17 cellular contexts compared by ENCODE assay signal in genomic region chr13:98026457-98026857, GRCh38.
DNase-seq lines count a peak whose midpoint lies in the region; ATAC-seq, FAIRE-seq and TF ChIP-seq lines count a peak whose summit lies in the region.
"Had no signal": no experiment of that assay in that cellular context is flagged by ENCODE, and none has a peak within 500 bp of the region (broad histone marks: within the 10 kb centered on the region; RNA-seq: fewer than 3 reads in every experiment).

No MANE protein-coding gene starts in this region.

- H3K56ac ChIP-seq in IMR-90 (ENCODE audit: extremely low read depth, insufficient read depth, low read length): no peak overlapping the region

- H3K23ac ChIP-seq in IMR-90 (ENCODE audit: low read depth, low read length): peak overlapping the region; percentile 3; the same call in 1 of the 2 replicates
- no peak overlapping the region for H3K23ac ChIP-seq in mesenchymal stem cell (ENCODE audit: low read length in 2 of 2)

- WGBS in IMR-90 (ENCODE audit: extremely low coverage in 2 of 2, insufficient read length in 1 of 2), 2 experiments: 50% methylated on average over 1 of the region's 3 CpGs; no CpG with 5 or more reads in 1 of the 2 experiments
- WGBS in mesenchymal stem cell: 3% methylated on average over 3 of the region's 3 CpGs

- no peaks in the 10 kb centered on the region for H3K9me3 Mint-ChIP-seq in activated CD4-positive, alpha-beta T cell treated with anti-CD3 and anti-CD28 coated beads for 36 hours (ENCODE audit: low read depth)
- no peaks in the 10 kb centered on the region for H3K9me3 Mint-ChIP-seq in chondrocyte (ENCODE audit: low read depth)
- H3K9me3 Mint-ChIP-seq: T-helper 2 cell treated with Interferon-gamma antibody and Interleukin-4, amounts not matched to agents 5 μg/mL and 100 μg/mL, for 36 hours had no signal

- H3K14ac ChIP-seq in IMR-90 (replicated peaks; ENCODE audit: low read depth, low read length): peak overlapping the region; percentile 43; the same call in 1 of the 2 replicates
- H3K14ac ChIP-seq in mesenchymal stem cell (ENCODE audit: low read length in 2 of 2): peak overlapping the region in 1 of 2 experiments; percentile 74

- CTCF ChIA-PET in IMR-90 (lab: Yijun Ruan, JAX) (no interaction called here), endothelial cell of umbilical vein (lab: Charles Lee) (interaction anchor here (1.0 to 3.0 kb wide), 4 partner anchors 11 to 647 kb away, joined by 3 to 8 read pairs (median 5); no protein-coding TSS in a partner anchor)
- CTCF ChIA-PET in activated CD4-positive, alpha-beta T cell treated with anti-CD3 and anti-CD28 coated beads for 36 hours (lab: Charles Lee): no interaction called here

- DNase-seq in EH (ENCODE audit: low read depth): peak; percentile 45
- peak; percentile 40 for DNase-seq in IMR-90
- DNase-seq in endothelial cell of umbilical vein (ENCODE audit: low read depth, low spot score): peak; percentile 20
- peak; percentile 76 for DNase-seq in mesenchymal stem cell
- no peak for DNase-seq in T-helper 1 cell
- DNase-seq in activated CD4-positive, alpha-beta T cell treated with anti-CD3 and anti-CD28 coated beads for 36 hours: no peak
- no peak for DNase-seq in chondrocyte (ENCODE audit: low spot score)
- DNase-seq: activated CD8-positive, alpha-beta T cell treated with anti-CD3 and anti-CD28 coated beads, Interleukin-2, amount 10 ng/mL, durations not matched to agents 7 days and 5 days; activated effector memory CD4-positive, alpha-beta T cell treated with Interleukin-2 at 50 U/mL for 16 hours; DMS79; NCI-H226; stomach had no signal

- H3K9ac ChIP-seq in IMR-90 (ENCODE audit: low read depth, low read length) (no peak overlapping the region), endothelial cell of umbilical vein (replicated peaks; ENCODE audit: extremely low read depth, insufficient read depth, low read length) (no peak overlapping the region), mesenchymal stem cell (ENCODE audit: low read length) (no peak overlapping the region)
- H3K9ac ChIP-seq: BLaER1 had no signal

- H2BK15ac ChIP-seq in IMR-90 (ENCODE audit: low read depth, low read length) (no peak overlapping the region), mesenchymal stem cell (ENCODE audit: low read depth, poor library complexity, severe bottlenecking) (no peak overlapping the region)

- peak overlapping the region; percentile 14; the same call in 1 of the 2 replicates for H2BK20ac ChIP-seq in IMR-90 (ENCODE audit: low read depth, low read length)

- no peak overlapping the region for H2BK5ac ChIP-seq in IMR-90 (ENCODE audit: low read depth, low read length, poor library complexity, severe bottlenecking)
- no peak overlapping the region for H2BK5ac ChIP-seq in mesenchymal stem cell (ENCODE audit: low read depth, low read length, poor library complexity, severe bottlenecking)

- TF ChIP-seq POLR2A in IMR-90 (IDR thresholded peaks at IDR 0.05; ENCODE audit: low read depth, low read length): no peak
- no peak for TF ChIP-seq POLR2A in endothelial cell of umbilical vein (IDR thresholded peaks at IDR 0.05; ENCODE audit: low read depth, low read length)

- H3K4me2 ChIP-seq in IMR-90 (ENCODE audit: low read depth, low read length): no peak overlapping the region
- no peak overlapping the region for H3K4me2 ChIP-seq in endothelial cell of umbilical vein (ENCODE audit: insufficient read depth, low read length)
- no peak overlapping the region for H3K4me2 ChIP-seq in mesenchymal stem cell (ENCODE audit: low read length, poor library complexity, severe bottlenecking)
- H3K4me2 ChIP-seq: BLaER1 had no signal

- no peaks in the 10 kb centered on the region for H3K79me2 ChIP-seq in endothelial cell of umbilical vein (ENCODE audit: control insufficient read depth, insufficient read depth, low read length)

- H2AK5ac ChIP-seq in IMR-90 (ENCODE audit: low read depth, low read length) (peak overlapping the region; percentile 3; the same call in 1 of the 2 replicates), mesenchymal stem cell (ENCODE audit: low read length, severe bottlenecking) (no peak overlapping the region)

- no peaks in the 10 kb centered on the region for H3K4me1 Mint-ChIP-seq in activated CD4-positive, alpha-beta T cell treated with anti-CD3 and anti-CD28 coated beads for 36 hours
- H3K4me1 Mint-ChIP-seq in chondrocyte (ENCODE audit: low read depth): peaks cover 32% of the 10 kb centered on the region

- H3K27me3 ChIP-seq in IMR-90 (ENCODE audit: control insufficient read depth, insufficient read depth, low read length): no peaks in the 10 kb centered on the region
- H3K27me3 ChIP-seq in endothelial cell of umbilical vein (ENCODE audit: control insufficient read depth in 2 of 2, insufficient read depth in 2 of 2, low read length in 2 of 2): no peaks in the 10 kb centered on the region
- H3K27me3 ChIP-seq in mesenchymal stem cell (ENCODE audit: control insufficient read depth in 1 of 2, insufficient read depth in 1 of 2, low read length in 2 of 2): no peaks in the 10 kb centered on the region
- H3K27me3 ChIP-seq: BLaER1, stomach had no signal

- dilution Hi-C loops in IMR-90 (cut with HindIII; ENCODE audit: low sequenced_read_pairs, unreplicated experiment): no loop called here
- dilution Hi-C loops in endothelial cell of umbilical vein (cut with MboI; ENCODE audit: extremely low pct_ligation_motif_present, low sequenced_read_pairs): no loop called here

- H3K4me1 ChIP-seq in IMR-90 (ENCODE audit: control insufficient read depth, insufficient read depth, low read length) (peaks cover 11% of the 10 kb centered on the region), endothelial cell of umbilical vein (ENCODE audit: control insufficient read depth, extremely low read depth, insufficient read depth, low read length) (peaks cover 4% of the 10 kb centered on the region), mesenchymal stem cell (ENCODE audit: control insufficient read depth, insufficient read depth, low read depth, low read length) (peaks cover 5% of the 10 kb centered on the region)
- H3K4me1 ChIP-seq: stomach had no signal

- peak overlapping the region; percentile 22; the same call in 1 of the 2 replicates for H3K18ac ChIP-seq in IMR-90 (ENCODE audit: low read depth, low read length)
- peak overlapping the region; percentile 17 to 44 for H3K18ac ChIP-seq in mesenchymal stem cell (ENCODE audit: low read depth in 1 of 2, low read length in 2 of 2)

- ATAC-seq in IMR-90 (ENCODE audit: low read depth) (peak; percentile 8; the same call in 1 of the 2 replicates), HG03354 (IDR thresholded peaks at IDR 0.05; ENCODE audit: poor library complexity, severe bottlenecking, unreplicated experiment) (no peak)
- ATAC-seq in activated CD4-positive, alpha-beta T cell treated with anti-CD3 and anti-CD28 coated beads for 36 hours: no peak
- ATAC-seq: activated CD8-positive, alpha-beta T cell treated with anti-CD3 and anti-CD28 coated beads, Interleukin-2, amount 10 ng/mL, durations not matched to agents 7 days and 5 days; Panc1 had no signal

- H4K91ac ChIP-seq in IMR-90 (ENCODE audit: insufficient read depth, low read depth, low read length) (peak overlapping the region; percentile 54; the same call in 1 of the 2 replicates), mesenchymal stem cell (ENCODE audit: low read length) (no peak overlapping the region)

- no peaks in the 10 kb centered on the region for H3K9me3 ChIP-seq in IMR-90 (ENCODE audit: control insufficient read depth, insufficient read depth, low read length)
- H3K9me3 ChIP-seq in endothelial cell of umbilical vein (replicated peaks; ENCODE audit: control insufficient read depth, insufficient read depth, low read length): no peaks in the 10 kb centered on the region
- H3K9me3 ChIP-seq in mesenchymal stem cell (ENCODE audit: control insufficient read depth, low read length): no peaks in the 10 kb centered on the region
- H3K9me3 ChIP-seq: BLaER1, stomach had no signal

- no peak overlapping the region; the same call in 1 of the 2 replicates for H2BK120ac ChIP-seq in IMR-90 (ENCODE audit: low read depth, low read length)
- H2BK120ac ChIP-seq in mesenchymal stem cell (ENCODE audit: low read depth, low read length): no peak overlapping the region

- in situ Hi-C loops in IMR-90 (cut with MboI; ENCODE audit: low sequenced_read_pairs): no loop called here

- H2BK12ac ChIP-seq in mesenchymal stem cell (ENCODE audit: low read length in 2 of 2): no peak overlapping the region

- no peak for FAIRE-seq in endothelial cell of umbilical vein (lab: Jason Lieb, UNC)
- FAIRE-seq: endometrium had no signal

- H3K79me1 ChIP-seq in IMR-90 (ENCODE audit: low read depth in 1 of 2, low read length in 2 of 2) (peaks cover 0 to 16% of the 10 kb centered on the region in 2 experiments; a peak in 3 of 4 replicates), mesenchymal stem cell (replicated peaks; ENCODE audit: low read length, poor library complexity, severe bottlenecking) (peaks cover 2% of the 10 kb centered on the region)

- H3K36me3 ChIP-seq in IMR-90 (ENCODE audit: control insufficient read depth, insufficient read depth, low read length) (peaks cover 4% of the 10 kb centered on the region), endothelial cell of umbilical vein (ENCODE audit: control insufficient read depth in 2 of 2, extremely low read depth in 1 of 2, insufficient read depth in 2 of 2, low read length in 2 of 2) (peaks cover 0 to 7% of the 10 kb centered on the region in 2 experiments), mesenchymal stem cell (ENCODE audit: control insufficient read depth in 1 of 2, insufficient read depth in 2 of 2, low read depth in 1 of 2, low read length in 2 of 2) (peaks cover 4 to 33% of the 10 kb centered on the region in 2 experiments)

- peak overlapping the region; percentile 38; the same call in 1 of the 2 replicates for H4K5ac ChIP-seq in IMR-90 (ENCODE audit: low read depth, low read length)

- 0 out of 4 replicates have a peak overlapping the region, but pooled peaks of 1 of the 2 experiments have one; percentile 24 for H4K8ac ChIP-seq in IMR-90 (ENCODE audit: low read depth in 2 of 2, low read length in 2 of 2)
- H4K8ac ChIP-seq in mesenchymal stem cell (ENCODE audit: low read length): no peak overlapping the region

- no peak overlapping the region for H2AK9ac ChIP-seq in IMR-90 (replicated peaks; ENCODE audit: low read depth, low read length, poor library complexity)

- H3K4me3 Mint-ChIP-seq in activated CD4-positive, alpha-beta T cell treated with anti-CD3 and anti-CD28 coated beads for 36 hours: no peak overlapping the region
- no peak overlapping the region for H3K4me3 Mint-ChIP-seq in chondrocyte (ENCODE audit: unreplicated experiment)
- H3K4me3 Mint-ChIP-seq: activated CD8-positive, alpha-beta T cell treated with anti-CD3 and anti-CD28 coated beads, Interleukin-2, amount 10 ng/mL, durations not matched to agents 7 days and 5 days; T-helper 2 cell treated with Interferon-gamma antibody and Interleukin-4, amounts not matched to agents 5 μg/mL and 100 μg/mL, for 36 hours had no signal

- intact Hi-C loops in IMR-90 (cut with micrococcal nuclease) (loop anchor here (5.0 kb wide), 2 partner anchors 116 to 169 kb away; partner anchors contain the start of gene FARP1), endothelial cell of umbilical vein (cut with micrococcal nuclease) (no loop called here)
- intact Hi-C loops in activated CD4-positive, alpha-beta T cell treated with anti-CD3 and anti-CD28 coated beads for 36 hours (cut with DNase I, micrococcal nuclease): loop anchor here in 1 of 2 experiments (10.0 kb wide), 1 partner anchor 648 kb away; no protein-coding TSS in a partner anchor

- H4K20me1 ChIP-seq in IMR-90 (ENCODE audit: insufficient read depth, low read length) (no peaks in the 10 kb centered on the region), endothelial cell of umbilical vein (replicated peaks; ENCODE audit: control insufficient read depth, extremely low read depth, insufficient read depth, low read length) (no peaks in the 10 kb centered on the region)
- H4K20me1 ChIP-seq: BLaER1 had no signal

- H3K4ac ChIP-seq in IMR-90 (ENCODE audit: low read depth, low read length): no peak overlapping the region
- no peak overlapping the region for H3K4ac ChIP-seq in mesenchymal stem cell (ENCODE audit: low read depth in 1 of 2, low read length in 2 of 2)

- no peak for TF ChIP-seq RAD21 in IMR-90 (IDR thresholded peaks at IDR 0.05; ENCODE audit: low read length)

- H3K4me3 ChIP-seq in IMR-90 (ENCODE audit: insufficient read depth, low read depth, low read length): no peak overlapping the region
- H3K4me3 ChIP-seq in endothelial cell of umbilical vein (replicated peaks in 1 of 3; ENCODE audit: insufficient read depth in 1 of 3, low read depth in 1 of 3, low read length in 3 of 3): no peak overlapping the region
- no peak overlapping the region for H3K4me3 ChIP-seq in mesenchymal stem cell (ENCODE audit: insufficient read depth in 1 of 2, low read depth in 1 of 2, low read length in 2 of 2)
- H3K4me3 ChIP-seq: BLaER1, stomach had no signal

- no peak overlapping the region for H3K27ac Mint-ChIP-seq in activated CD4-positive, alpha-beta T cell treated with anti-CD3 and anti-CD28 coated beads for 36 hours
- no peak overlapping the region for H3K27ac Mint-ChIP-seq in chondrocyte (ENCODE audit: unreplicated experiment)
- H3K27ac Mint-ChIP-seq: activated CD8-positive, alpha-beta T cell treated with anti-CD3 and anti-CD28 coated beads, Interleukin-2, amount 10 ng/mL, durations not matched to agents 7 days and 5 days; T-helper 2 cell treated with Interferon-gamma antibody and Interleukin-4, amounts not matched to agents 5 μg/mL and 100 μg/mL, for 36 hours had no signal

- peaks cover 7% of the 10 kb centered on the region for H3K9me1 ChIP-seq in IMR-90 (ENCODE audit: insufficient read depth, low read length)
- no peaks in the 10 kb centered on the region for H3K9me1 ChIP-seq in endothelial cell of umbilical vein (replicated peaks; ENCODE audit: control insufficient read depth, extremely low read depth, insufficient read depth, low read length)

- H2AFZ ChIP-seq in IMR-90 (replicated peaks; ENCODE audit: low read length, poor library complexity): no peak overlapping the region
- H2AFZ ChIP-seq in endothelial cell of umbilical vein (ENCODE audit: low read depth, low read length): no peak overlapping the region
- H2AFZ ChIP-seq in mesenchymal stem cell (ENCODE audit: low read depth, low read length): no peak overlapping the region

- H3K27ac ChIP-seq in IMR-90 (ENCODE audit: insufficient read depth, low read length) (no peak overlapping the region), endothelial cell of umbilical vein (ENCODE audit: insufficient read depth, low read depth, low read length) (no peak overlapping the region), mesenchymal stem cell (ENCODE audit: low read length, poor library complexity, severe bottlenecking) (peak overlapping the region; percentile 18)
- H3K27ac ChIP-seq: BLaER1, stomach had no signal

- POLR2A ChIA-PET in IMR-90 (lab: Charles Lee; ENCODE audit: unreplicated experiment) (no interaction called here), endothelial cell of umbilical vein (lab: Charles Lee) (no interaction called here)
- POLR2A ChIA-PET in activated CD4-positive, alpha-beta T cell treated with anti-CD3 and anti-CD28 coated beads for 36 hours (lab: Charles Lee): interaction anchor here (0.6 to 0.7 kb wide), 2 partner anchors 46 to 927 kb away, joined by 3 to 6 read pairs; no protein-coding TSS in a partner anchor

- peaks cover 15% of the 10 kb centered on the region for H3K36me3 Mint-ChIP-seq in activated CD4-positive, alpha-beta T cell treated with anti-CD3 and anti-CD28 coated beads for 36 hours (ENCODE audit: low read depth)
- H3K36me3 Mint-ChIP-seq in chondrocyte (ENCODE audit: low read depth): peaks cover 2% of the 10 kb centered on the region

- H3K27me3 Mint-ChIP-seq in activated CD4-positive, alpha-beta T cell treated with anti-CD3 and anti-CD28 coated beads for 36 hours: no peaks in the 10 kb centered on the region
- H3K27me3 Mint-ChIP-seq in chondrocyte (ENCODE audit: low read depth): no peaks in the 10 kb centered on the region

- TF ChIP-seq CTCF in IMR-90 (conservative IDR thresholded peaks at IDR 0.05; ENCODE audit: low read depth, low read length) (no peak), endothelial cell of umbilical vein (IDR thresholded peaks at IDR 0.05; ENCODE audit: extremely low read depth in 1 of 2, insufficient read depth in 1 of 2, low read depth in 1 of 2, low read length in 2 of 2) (no peak), chondrocyte (IDR thresholded peaks at IDR 0.05) (no peak)

- no TSS peak for BruUV-seq in IMR-90 (replicated peaks; lab: Mats Ljungman, UMichigan)
- BruUV-seq in endothelial cell of umbilical vein (replicated peaks; lab: Mats Ljungman, UMichigan): no TSS peak

Comparison
In these comparisons a context has a peak if more than half of its experiments do, and no peak if none do; other contexts are left out.
1. DNase-seq: peak in EH (single experiment), IMR-90 (single experiment), endothelial cell of umbilical vein (single experiment) and mesenchymal stem cell (single experiment); none in T-helper 1 cell (0 of 5), activated CD4-positive, alpha-beta T cell treated with anti-CD3 and anti-CD28 coated beads for 36 hours (single experiment) and chondrocyte (single experiment).